Comparison of ENCODE assay signal across 7 cellular contexts in the genomic region with DNA sequence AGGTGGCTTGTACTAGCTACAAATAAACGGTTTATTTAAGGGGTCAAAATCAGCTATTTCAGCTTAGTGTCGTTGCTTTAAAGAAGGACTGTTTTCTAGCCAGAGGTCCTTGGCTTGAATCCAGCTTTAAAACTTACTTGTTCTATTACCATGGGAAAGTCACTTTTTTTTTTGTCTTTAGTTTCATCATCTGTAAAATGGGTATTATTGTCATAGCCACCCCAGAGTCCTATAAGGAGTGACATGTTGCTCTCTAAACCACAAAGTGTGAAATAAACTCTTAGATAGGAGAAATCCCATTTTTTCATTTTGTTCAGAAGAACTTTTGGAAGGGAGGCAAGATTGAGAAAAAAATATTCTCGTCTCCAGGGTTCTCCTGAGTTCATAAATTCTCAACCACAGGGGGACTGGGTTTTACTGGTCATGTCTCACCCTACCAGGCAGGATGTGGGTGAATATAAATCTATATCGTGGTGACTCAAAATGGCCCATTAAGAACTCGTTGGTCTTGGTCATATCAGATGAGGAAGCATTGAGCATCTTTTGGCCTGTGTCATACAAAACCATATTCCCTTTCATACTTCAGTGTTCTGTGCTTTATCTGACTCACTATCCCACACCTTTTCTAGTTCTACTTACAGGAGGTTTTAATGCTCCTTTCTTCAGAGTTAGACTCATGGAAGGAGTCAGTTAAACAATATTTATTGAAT.
A peak's percentile ranks its signal among the peaks of the same experiment; 100 is the strongest.
DNase-seq lines count a peak whose midpoint lies in the region; ATAC-seq lines count a peak whose summit lies in the region.

No MANE protein-coding gene starts in this region.

- DNase-seq in M059J (ENCODE audit: low read depth), result peak; percentile 83
- peak; percentile 28 for DNase-seq in kidney tubule cell (ENCODE audit: low spot score)
- no peak for DNase-seq in amniotic stem cell (lab: John Stamatoyannopoulos, UW)
- DNase-seq in left lobe of liver (ENCODE audit: low spot score), result no peak

- peak; percentile 89 for ATAC-seq in GM18519 (IDR thresholded peaks at IDR 0.05; ENCODE audit: low FRiP score, unreplicated experiment)
- peak; percentile 59 for ATAC-seq in GM21786 (IDR thresholded peaks at IDR 0.05; ENCODE audit: unreplicated experiment)
- no peak for ATAC-seq in HG02763 (IDR thresholded peaks at IDR 0.05; ENCODE audit: unreplicated experiment)
- no peak for ATAC-seq in left lobe of liver

Comparison
In these comparisons a context has a peak if more than half of its experiments do, and no peak if none do; other contexts are left out.
1. ATAC-seq: peak in GM18519 (single experiment) and GM21786 (single experiment); none in HG02763 (single experiment) and left lobe of liver (single experiment).
2. DNase-seq: peak in M059J (single experiment) and kidney tubule cell (single experiment); none in amniotic stem cell (single experiment) and left lobe of liver (single experiment).